ENCODE assay signal across 22 cellular contexts in genomic region chr3:73341272-73341671, GRCh38.
"Had no signal": no experiment of that assay in that cellular context is flagged by ENCODE, and none has a peak within 500 bp of the region (broad histone marks: within the 10 kb centered on the region; RNA-seq: fewer than 3 reads in every experiment).

No MANE protein-coding gene starts in this region.

- ATAC-seq: K562 had no signal

- H3K27me3 Mint-ChIP-seq: IgD-negative memory B cell had no signal

- H3K27ac ChIP-seq: HL-60, KMS-11, PC-9, Peyer's patch had no signal

- H3K27ac Mint-ChIP-seq: IgD-negative memory B cell had no signal

- H3K27me3 ChIP-seq: Peyer's patch had no signal

- DNase-seq: Kasumi-1; MV-4-11; NCI-H1048; NCI-H1105; NCI-H1436 treated with DMSO at 0.1 percent for 48 hours; NCI-H1694; NCI-H187 treated with DMSO at 0.1 percent for 48 hours; NCI-H2029 treated with DMSO at 0.1 percent for 48 hours; NCI-H2171 treated with DMSO at 0.1 percent for 48 hours; NCI-H345; NCI-H446 treated with DMSO at 0.1 percent for 48 hours; NCI-H510A treated with DMSO at 0.1 percent for 48 hours; NK-92 treated with Interleukin-12 subunit alpha and Interleukin-12 subunit beta, amount 100 ng/mL, for 24 hours; OCI-M1; PC-9; Peyer's patch; SHP77; SK-N-SH had no signal

- H3K9me3 ChIP-seq: SK-N-SH had no signal

- H3K4me1 Mint-ChIP-seq: IgD-negative memory B cell had no signal

- H3K4me1 ChIP-seq: Peyer's patch had no signal

- H3K36me3 Mint-ChIP-seq: IgD-negative memory B cell had no signal

- H3K4me3 ChIP-seq: K562, PC-9, Peyer's patch had no signal

- H3K4me3 Mint-ChIP-seq: IgD-negative memory B cell had no signal

- H3K36me3 ChIP-seq: Peyer's patch had no signal
